Comparison of ENCODE assay signal across 13 cellular contexts in genomic region chr12:45913631-45914030, GRCh38.
"Had no signal": no experiment of that assay in that cellular context is flagged by ENCODE, and none has a peak within 500 bp of the region (broad histone marks: within the 10 kb centered on the region; RNA-seq: fewer than 3 reads in every experiment).

No MANE protein-coding gene starts in this region.

- DNase-seq: activated CD4-positive, alpha-beta T cell treated with anti-CD3 and anti-CD28 coated beads, Interleukin-2, amount 50 U/mL, for 1 hour; activated naive CD4-positive, alpha-beta T cell treated with anti-CD3 and anti-CD28 coated beads, Interleukin-2, amount 10 ng/mL, durations not matched to agents 7 days and 5 days; effector memory CD8-positive, alpha-beta T cell; head of caudate nucleus; left ventricle myocardium superior; natural killer cell; stimulated activated CD4-positive, alpha-beta T cell treated with anti-CD3 and anti-CD28 coated beads, Interleukin-15, amount 100 ng/mL, for 24 hours; stimulated activated CD4-positive, alpha-beta T cell treated with anti-CD3 and anti-CD28 coated beads, Interleukin-4, amount 100 ng/mL, for 1 hour; stimulated activated naive CD4-positive, alpha-beta T cell; T-helper 9 cell had no signal

- H3K27ac ChIP-seq: ascending aorta, right atrium auricular region had no signal

- H3K4me3 ChIP-seq: ascending aorta, right atrium auricular region had no signal

- H3K27me3 ChIP-seq: ascending aorta, right atrium auricular region had no signal

- H3K9me3 ChIP-seq: ascending aorta, right atrium auricular region had no signal

- H3K4me1 ChIP-seq: ascending aorta, right atrium auricular region had no signal

- FAIRE-seq: bronchial epithelial cell had no signal
